9 cellular contexts compared by ENCODE assay signal in genomic region chr15:51878446-51879386, GRCh38. TPM values are rescaled to one million over a fixed set of nuclear protein-coding genes. Genes with fewer than 3 reads are reported as not detected.
DNase-seq lines count a peak whose midpoint lies in the region; ATAC-seq and TF ChIP-seq lines count a peak whose summit lies in the region.
"Had no signal": no experiment of that assay in that cellular context is flagged by ENCODE, and none has a peak within 500 bp of the region (broad histone marks: within the 10 kb centered on the region; RNA-seq: fewer than 3 reads in every experiment).

No MANE protein-coding gene starts in this region.

- no peak for TF ChIP-seq POLR2A in suprapubic skin (IDR thresholded peaks at IDR 0.05)

- TF ChIP-seq EP300 in suprapubic skin (IDR thresholded peaks at IDR 0.05), result no peak

- no peaks in the 10 kb centered on the region for H3K9me3 ChIP-seq in suprapubic skin

- no peaks in the 10 kb centered on the region for H3K27me3 Mint-ChIP-seq in CD14-positive monocyte (ENCODE audit: low read depth in 3 of 3)
- H3K27me3 Mint-ChIP-seq: activated naive CD8-positive, alpha-beta T cell treated with anti-CD3 and anti-CD28 coated beads, Interleukin-2, amount 10 ng/mL, durations not matched to agents 7 days and 5 days had no signal

- H3K36me3 ChIP-seq in suprapubic skin, result no peaks in the 10 kb centered on the region

- H3K9me3 Mint-ChIP-seq in CD14-positive monocyte, result no peaks in the 10 kb centered on the region
- H3K9me3 Mint-ChIP-seq: activated naive CD8-positive, alpha-beta T cell treated with anti-CD3 and anti-CD28 coated beads, Interleukin-2, amount 10 ng/mL, durations not matched to agents 7 days and 5 days had no signal

- no peaks in the 10 kb centered on the region for H3K27me3 ChIP-seq in suprapubic skin

- DNase-seq in NCI-H460 (ENCODE audit: extremely low read depth, low read depth), result peak; percentile 54
- DNase-seq in cardiac fibroblast (ENCODE audit: low read depth in 2 of 2), result peak; percentile 89 to 98
- peak; percentile 57 for DNase-seq in left kidney (ENCODE audit: low read depth, low spot score)
- DNase-seq in suprapubic skin (ENCODE audit: low spot score in 2 of 2), result no peak
- DNase-seq in CD14-positive monocyte (ENCODE audit: low spot score), result no peak
- DNase-seq in globus pallidus (ENCODE audit: low spot score), result no peak
- DNase-seq: activated naive CD8-positive, alpha-beta T cell treated with anti-CD3 and anti-CD28 coated beads, Interleukin-2, amount 10 ng/mL, durations not matched to agents 7 days and 5 days; nucleus accumbens had no signal

- intact Hi-C loops in CD14-positive monocyte (cut with micrococcal nuclease), result no loop called here

- 13% methylated on average over 1 of the region's 1 CpG for WGBS in suprapubic skin

- peaks cover 1% of the 10 kb centered on the region for H3K4me1 Mint-ChIP-seq in CD14-positive monocyte

- no peak overlapping the region for H3K4me3 Mint-ChIP-seq in CD14-positive monocyte
- H3K4me3 Mint-ChIP-seq: activated naive CD8-positive, alpha-beta T cell treated with anti-CD3 and anti-CD28 coated beads, Interleukin-2, amount 10 ng/mL, durations not matched to agents 7 days and 5 days had no signal

- H3K27ac Mint-ChIP-seq in CD14-positive monocyte, result peak overlapping the region in 1 of 7 donors; percentile 36
- H3K27ac Mint-ChIP-seq: activated naive CD8-positive, alpha-beta T cell treated with anti-CD3 and anti-CD28 coated beads, Interleukin-2, amount 10 ng/mL, durations not matched to agents 7 days and 5 days had no signal

- peak overlapping the region; percentile 25 for H3K27ac ChIP-seq in suprapubic skin

- H3K4me1 ChIP-seq in suprapubic skin, result peaks cover 59% of the 10 kb centered on the region

- no peak for TF ChIP-seq CTCF in cardiac fibroblast (IDR thresholded peaks at IDR 0.05; ENCODE audit: low read depth, low read length)
- no peak for TF ChIP-seq CTCF in suprapubic skin (IDR thresholded peaks at IDR 0.05)
- TF ChIP-seq CTCF in CD14-positive monocyte (IDR thresholded peaks at IDR 0.05), result no peak

- no peak for ATAC-seq in HG02759 (IDR thresholded peaks at IDR 0.05; ENCODE audit: unreplicated experiment)

- H3K36me3 Mint-ChIP-seq in CD14-positive monocyte, result peaks cover 43 to 60% of the 10 kb centered on the region in 2 donors

- H3K4me3 ChIP-seq in cardiac fibroblast (replicated peaks in 1 of 2; ENCODE audit: low read depth in 2 of 2, low read length in 2 of 2), result no peak overlapping the region
- H3K4me3 ChIP-seq in suprapubic skin, result no peak overlapping the region

RNA-seq across cellular contexts. Expression of gene TMOD3, which starts 49.3 kb away (rescaled TPM):
- total RNA-seq in NCI-H460 (2014; rRNA removed; shearing (Covaris generic)), result 59.0 and 60.7 TPM in 2 replicates
- 18.0 and 23.0 TPM in 2 replicates for polyA plus RNA-seq in NCI-H460 (2014; cell fraction: nucleus; rRNA removed)
- total RNA-seq in suprapubic skin, result 10 to 100 TPM; 31.2 to 37.4 (median 36.7) TPM
- polyA plus RNA-seq in CD14-positive monocyte, result 10 to 100 TPM; 27.8 to 34.8 TPM

Comparison
In these comparisons a context has a peak if more than half of its experiments do, and no peak if none do; other contexts are left out.
1. DNase-seq: peak in NCI-H460 (single experiment), cardiac fibroblast (2 of 2) and left kidney (single experiment); none in suprapubic skin (0 of 2), CD14-positive monocyte (single experiment) and globus pallidus (single experiment).